Comparison of ENCODE assay signal across 9 cellular contexts in the genomic region with DNA sequence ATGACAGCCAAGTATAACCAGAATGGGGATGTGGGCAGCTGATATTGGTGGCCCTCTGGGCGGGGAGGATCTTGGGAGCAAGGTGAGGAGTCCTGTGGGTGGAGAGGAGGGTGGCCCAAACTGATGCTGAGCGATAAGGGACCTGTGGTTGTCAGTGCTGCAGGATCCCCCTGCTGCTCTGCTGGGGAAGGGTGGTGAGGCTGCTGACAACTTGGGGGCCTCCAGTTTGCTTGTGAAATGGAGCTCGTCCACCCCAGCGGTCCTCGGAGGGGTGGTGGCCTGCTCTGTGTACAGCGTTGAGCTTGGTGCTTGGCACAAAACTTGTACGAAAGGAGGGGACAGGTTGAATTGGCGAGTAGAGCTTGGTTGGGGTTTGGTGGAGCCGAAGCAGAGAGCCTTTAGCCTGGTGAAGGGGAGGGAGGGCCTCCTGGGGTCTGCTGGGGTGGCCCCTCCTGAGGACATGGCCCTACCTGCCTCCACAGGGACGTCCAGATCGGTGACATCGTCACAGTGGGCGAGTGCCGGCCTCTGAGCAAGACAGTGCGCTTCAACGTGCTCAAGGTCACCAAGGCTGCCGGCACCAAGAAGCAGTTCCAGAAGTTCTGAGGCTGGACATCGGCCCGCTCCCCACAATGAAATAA. TPM values are rescaled to one million over a fixed set of nuclear protein-coding genes. Genes with fewer than 3 reads are reported as not detected.
DNase-seq lines count a peak whose midpoint lies in the region; ATAC-seq and TF ChIP-seq lines count a peak whose summit lies in the region.
"Had no signal": no experiment of that assay in that cellular context is flagged by ENCODE, and none has a peak within 500 bp of the region (broad histone marks: within the 10 kb centered on the region; RNA-seq: fewer than 3 reads in every experiment).

No MANE protein-coding gene starts in this region.

- peaks cover 49% of the 10 kb centered on the region for H3K4me1 ChIP-seq in GM23338 (ENCODE audit: insufficient read depth)
- H3K4me1 ChIP-seq in ectodermal cell (ENCODE audit: control insufficient read depth, insufficient read depth, low read length): peaks cover 15% of the 10 kb centered on the region
- peaks cover 37 to 88% (median 75%) of the 10 kb centered on the region in 6 donors for H3K4me1 ChIP-seq in spleen

- peaks cover 19% of the 10 kb centered on the region for H4K20me1 ChIP-seq in GM23338 (replicated peaks; ENCODE audit: insufficient read depth)

- H3F3A ChIP-seq in GM23338 (replicated peaks; ENCODE audit: low read depth): peaks cover 54% of the 10 kb centered on the region

- H3K36me3 ChIP-seq in GM23338 (ENCODE audit: insufficient read depth): peaks cover 24% of the 10 kb centered on the region
- H3K36me3 ChIP-seq in ectodermal cell (ENCODE audit: control insufficient read depth, insufficient read depth, low read length): peaks cover 26% of the 10 kb centered on the region
- peaks cover 6 to 32% (median 28%) of the 10 kb centered on the region in 6 donors for H3K36me3 ChIP-seq in spleen

- 94 to 95% methylated on average over 19 of the region's 19 CpGs for WGBS in ectodermal cell, 2 experiments
- WGBS in spleen, 5 donors: 52 to 70% (median 65%) methylated on average over 18 to 19 of the region's 19 CpGs
- 70 to 78% methylated on average over 19 of the region's 19 CpGs for WGBS in lower leg skin, 2 donors

- H3K27me3 ChIP-seq in GM23338 (ENCODE audit: insufficient read depth) (no peaks in the 10 kb centered on the region), ectodermal cell (ENCODE audit: control insufficient read depth, insufficient read depth, low read length, poor library complexity, severe bottlenecking) (no peaks in the 10 kb centered on the region), spleen (replicated peaks in 1 of 7) (no peaks in the 10 kb centered on the region)

- H3K36me3 Mint-ChIP-seq in GM23338 (ENCODE audit: low read depth) (peaks cover 44% of the 10 kb centered on the region), T-helper 17 cell (ENCODE audit: low read depth) (peaks cover 22% of the 10 kb centered on the region)

- no peaks in the 10 kb centered on the region for H3K9me3 ChIP-seq in T-helper 17 cell (ENCODE audit: control insufficient read depth, low read length, poor library complexity, severe bottlenecking)
- no peaks in the 10 kb centered on the region for H3K9me3 ChIP-seq in ectodermal cell (ENCODE audit: control insufficient read depth, low read length)
- H3K9me3 ChIP-seq in spleen: no peaks in the 10 kb centered on the region

- H3K79me2 ChIP-seq in GM23338 (replicated peaks; ENCODE audit: insufficient read depth): peaks cover 26% of the 10 kb centered on the region

- H3K9me3 Mint-ChIP-seq in GM23338: peaks cover 6% of the 10 kb centered on the region; the same call in 1 of the 3 replicates

- H3K4me3 ChIP-seq in GM23338 (peak overlapping the region; percentile 100), ectodermal cell (ENCODE audit: insufficient read depth, low read depth, low read length) (no peak overlapping the region), spleen (peak overlapping the region; percentile 42 to 91 (median 71)), lower leg skin (ENCODE audit: low read depth, poor library complexity, severe bottlenecking) (no peak overlapping the region)

- no peak for TF ChIP-seq CTCF in GM23338 (conservative IDR thresholded peaks at IDR 0.05; ENCODE audit: low read depth in 2 of 2)
- no peak for TF ChIP-seq CTCF in spleen (IDR thresholded peaks at IDR 0.05 in 8 of 11, conservative IDR thresholded peaks at IDR 0.05 in 3 of 11)
- TF ChIP-seq CTCF in lower leg skin (IDR thresholded peaks at IDR 0.05): no peak

- TF ChIP-seq POLR2A in spleen (IDR thresholded peaks at IDR 0.05) (no peak), lower leg skin (IDR thresholded peaks at IDR 0.05) (no peak)

- peak overlapping the region; percentile 94 for H3K4me3 Mint-ChIP-seq in GM23338
- H3K4me3 Mint-ChIP-seq in T-helper 17 cell: peak overlapping the region; percentile 100

- peak overlapping the region; percentile 99 for H3K27ac ChIP-seq in GM23338 (ENCODE audit: low read depth)
- H3K27ac ChIP-seq in ectodermal cell (ENCODE audit: insufficient read depth, low read depth, low read length, poor library complexity, severe bottlenecking): peak overlapping the region; percentile 2
- H3K27ac ChIP-seq in spleen: peak overlapping the region; percentile 89 to 100 (median 96)

- no peak for DNase-seq in GM23338 (ENCODE audit: low spot score)
- peak in 1 of 3 donors; percentile 22 for DNase-seq in T-helper 17 cell
- peak; percentile 81 for DNase-seq in spleen
- DNase-seq in kidney glomerular epithelial cell (lab: John Stamatoyannopoulos, UW): no peak
- no peak for DNase-seq in lower leg skin (ENCODE audit: low spot score in 2 of 2)
- no peak for DNase-seq in A172 (ENCODE audit: low spot score)
- DNase-seq: retina had no signal

- H3K4me2 ChIP-seq in GM23338: peak overlapping the region; percentile 100

- peaks cover 34% of the 10 kb centered on the region for H3K4me1 Mint-ChIP-seq in GM23338
- peaks cover 42% of the 10 kb centered on the region for H3K4me1 Mint-ChIP-seq in T-helper 17 cell

- H3K27me3 Mint-ChIP-seq in GM23338 (ENCODE audit: insufficient read depth, low read depth, poor library complexity): peaks cover 45% of the 10 kb centered on the region
- H3K27me3 Mint-ChIP-seq in T-helper 17 cell: no peaks in the 10 kb centered on the region

- H2AFZ ChIP-seq in GM23338: no peak overlapping the region

- H3K9me2 ChIP-seq in GM23338 (ENCODE audit: insufficient read depth): no peaks in the 10 kb centered on the region

- H3K27ac Mint-ChIP-seq in GM23338 (peak overlapping the region; percentile 76), T-helper 17 cell (peak overlapping the region; percentile 99)

- ATAC-seq in GM23338 (no peak), T-helper 17 cell (no peak), HG02970 (IDR thresholded peaks at IDR 0.05; ENCODE audit: low FRiP score, unreplicated experiment) (no peak)

- intact Hi-C loops in spleen (cut with DNase I; ENCODE audit: low total_unique reads) (no loop called here), lower leg skin (cut with DNase I; ENCODE audit: low total_unique reads) (no loop called here)

RNA-seq across cellular contexts. Expression of a gene that starts 2.9 kb away (rescaled TPM):
- 4,006 and 4,643 TPM in 2 replicates for total RNA-seq in GM23338 (2014; rRNA removed; shearing (Covaris generic))
- polyA plus RNA-seq in GM23338 (2016; fragmentation: Nextera tagmentation; extraction: Ambion mirVana): 2,646 and 2,793 TPM in 2 replicates
- 1,000 to 10,000 TPM; 2,538 to 2,634 TPM for total RNA-seq in T-helper 17 cell
- polyA plus RNA-seq in ectodermal cell (2013, experiment 1 of 4): 2,878 TPM
- 2,841 TPM for polyA plus RNA-seq in ectodermal cell (2013, experiment 2 of 4)
- 3,483 TPM for polyA plus RNA-seq in ectodermal cell (2013, experiment 3 of 4)
- polyA plus RNA-seq in ectodermal cell (2013, experiment 4 of 4): 4,055 TPM
- total RNA-seq in spleen: 1,000 to 10,000 TPM; 1,555 to 3,509 (median 2,434) TPM
- polyA plus RNA-seq in spleen: over 10,000 TPM in 2 of 3 donors, 1,000 to 10,000 TPM in 1; 8,326 to 12,835 (median 11,104) TPM
- 1,000 to 10,000 TPM; 4,267 to 5,958 (median 4,793) TPM for total RNA-seq in lower leg skin
- total RNA-seq in A172 (2014; rRNA removed; shearing (Covaris generic)): 2,104 and 3,140 TPM in 2 replicates

RNA-seq across cellular contexts. Expression of a gene that starts 11.7 kb away (rescaled TPM):
- total RNA-seq in GM23338 (2014; rRNA removed; shearing (Covaris generic)): 2,007 and 2,412 TPM in 2 replicates
- polyA plus RNA-seq in GM23338 (2016; fragmentation: Nextera tagmentation; extraction: Ambion mirVana) (2,105 and 2,261 TPM in 2 replicates), spleen (1,000 to 10,000 TPM; 6,561 to 7,408 (median 7,261) TPM)
- total RNA-seq in T-helper 17 cell (1,000 to 10,000 TPM; 5,253 to 5,291 TPM), spleen (1,000 to 10,000 TPM; 2,521 to 3,132 (median 2,768) TPM), lower leg skin (1,000 to 10,000 TPM; 3,727 to 4,286 (median 3,958) TPM)
- 3,037 TPM for polyA plus RNA-seq in ectodermal cell (2013, experiment 1 of 4)
- polyA plus RNA-seq in ectodermal cell (2013, experiment 2 of 4): 3,018 TPM
- 3,545 TPM for polyA plus RNA-seq in ectodermal cell (2013, experiment 3 of 4)
- 4,031 TPM for polyA plus RNA-seq in ectodermal cell (2013, experiment 4 of 4)
- total RNA-seq in A172 (2014; rRNA removed; shearing (Covaris generic)): 1,452 and 1,525 TPM in 2 replicates

RNA-seq across cellular contexts. Expression of a gene that starts 13.3 kb away (rescaled TPM):
- 23.5 and 41.7 TPM in 2 replicates for total RNA-seq in GM23338 (2014; rRNA removed; shearing (Covaris generic))
- 62.3 and 66.8 TPM in 2 replicates for polyA plus RNA-seq in GM23338 (2016; fragmentation: Nextera tagmentation; extraction: Ambion mirVana)
- total RNA-seq in T-helper 17 cell: 10 to 100 TPM; 18.7 to 24.6 TPM
- 37.8 TPM for polyA plus RNA-seq in ectodermal cell (2013, experiment 1 of 4)
- 39.4 TPM for polyA plus RNA-seq in ectodermal cell (2013, experiment 2 of 4)
- 31.9 TPM for polyA plus RNA-seq in ectodermal cell (2013, experiment 3 of 4)
- polyA plus RNA-seq in ectodermal cell (2013, experiment 4 of 4): 34.0 TPM
- 100 to 1,000 TPM; 273 to 616 (median 435) TPM for total RNA-seq in spleen
- 100 to 1,000 TPM; 144 to 364 (median 279) TPM for polyA plus RNA-seq in spleen
- 100 to 1,000 TPM; 130 to 198 (median 146) TPM for total RNA-seq in lower leg skin
- 0.17 and 0.77 TPM in 2 replicates for total RNA-seq in A172 (2014; rRNA removed; shearing (Covaris generic))

RNA-seq across cellular contexts. Expression of a gene that starts 25.1 kb away (rescaled TPM):
- 0.49 TPM in 1 of 2 replicates, not detected in the other for total RNA-seq in GM23338 (2014; rRNA removed; shearing (Covaris generic))
- 1.8 and 3.3 TPM in 2 replicates for polyA plus RNA-seq in GM23338 (2016; fragmentation: Nextera tagmentation; extraction: Ambion mirVana)
- 100 to 1,000 TPM; 349 to 455 TPM for total RNA-seq in T-helper 17 cell
- polyA plus RNA-seq in ectodermal cell (2013, experiment 1 of 4): 2.0 TPM
- polyA plus RNA-seq in ectodermal cell (2013, experiment 2 of 4): 2.8 TPM
- polyA plus RNA-seq in ectodermal cell (2013, experiment 3 of 4): 2.3 TPM
- 3.4 TPM for polyA plus RNA-seq in ectodermal cell (2013, experiment 4 of 4)
- total RNA-seq in spleen: 10 to 100 TPM; 11.2 to 32.8 (median 24.1) TPM
- 10 to 100 TPM; 16.4 to 26.4 (median 19.9) TPM for polyA plus RNA-seq in spleen
- 1 to 10 TPM; 2.8 to 6.0 (median 4.4) TPM for total RNA-seq in lower leg skin
- total RNA-seq in A172 (2014; rRNA removed; shearing (Covaris generic)): 4.7 and 6.2 TPM in 2 replicates

RNA-seq across cellular contexts. Expression of a gene that starts 28.7 kb away (rescaled TPM):
- 44.0 and 54.8 TPM in 2 replicates for total RNA-seq in GM23338 (2014; rRNA removed; shearing (Covaris generic))
- polyA plus RNA-seq in GM23338 (2016; fragmentation: Nextera tagmentation; extraction: Ambion mirVana) (40.2 and 45.8 TPM in 2 replicates), spleen (10 to 100 TPM; 25.0 to 99.2 (median 89.9) TPM)
- total RNA-seq in T-helper 17 cell (1 to 10 TPM in 1 of 2 donors, under 1 TPM in 1; 0.97 to 1.3 TPM), spleen (10 to 100 TPM; 18.9 to 44.2 (median 42.8) TPM), lower leg skin (10 to 100 TPM in 2 of 4 donors, 1 to 10 TPM in 2; 8.8 to 15.3 (median 10.9) TPM)
- 12.5 TPM for polyA plus RNA-seq in ectodermal cell (2013, experiment 1 of 4)
- polyA plus RNA-seq in ectodermal cell (2013, experiment 2 of 4): 8.7 TPM
- polyA plus RNA-seq in ectodermal cell (2013, experiment 3 of 4): 8.0 TPM
- 8.7 TPM for polyA plus RNA-seq in ectodermal cell (2013, experiment 4 of 4)
- 0.46 TPM in 1 of 2 replicates, not detected in the other for total RNA-seq in A172 (2014; rRNA removed; shearing (Covaris generic))

Comparison
In these comparisons a context has a peak if more than half of its experiments do, and no peak if none do; other contexts are left out.
1. H3K27ac ChIP-seq: peak in every context shown above with its lines; median percentile 99 in GM23338; 96 in spleen; 2 in ectodermal cell.
2. H3K4me3 ChIP-seq: peak in GM23338 (single experiment) and spleen (8 of 8); none in ectodermal cell (single experiment) and lower leg skin (single experiment).
3. RNA of a gene that starts 13.3 kb away (total RNA-seq): 273 to 616 TPM in spleen, 130 to 198 TPM in lower leg skin, 23.5 to 41.7 TPM in GM23338 and 18.7 to 24.6 TPM in T-helper 17 cell; 0.17 to 0.77 TPM in A172; every median in the first group is over 10 times any median in the second.